ENCODE assay signal across 28 cellular contexts in genomic region chr5:63719147-63719546, GRCh38.
"Had no signal": no experiment of that assay in that cellular context is flagged by ENCODE, and none has a peak within 500 bp of the region (broad histone marks: within the 10 kb centered on the region; RNA-seq: fewer than 3 reads in every experiment).

No MANE protein-coding gene starts in this region.

- FAIRE-seq: colon, endometrium, endothelial cell of umbilical vein, frontal cortex had no signal

- H3K27me3 ChIP-seq: colonic mucosa, dorsolateral prefrontal cortex, esophagus muscularis mucosa, esophagus squamous epithelium, foreskin keratinocyte, gastrocnemius medialis, gastroesophageal sphincter, heart left ventricle, heart right ventricle had no signal

- H3K4me3 ChIP-seq: colonic mucosa, coronary artery, dorsolateral prefrontal cortex, esophagus muscularis mucosa, esophagus squamous epithelium, gastrocnemius medialis, gastroesophageal sphincter, heart left ventricle, heart right ventricle had no signal

- H3K4me1 ChIP-seq: colonic mucosa, esophagus muscularis mucosa, esophagus squamous epithelium, foreskin keratinocyte, gastrocnemius medialis, gastroesophageal sphincter, heart left ventricle, heart right ventricle had no signal

- ATAC-seq: effector memory CD8-positive, alpha-beta T cell; esophagus mucosa; foreskin keratinocyte; gastrocnemius medialis; gastroesophageal sphincter; heart left ventricle; heart right ventricle had no signal

- H3K9me3 ChIP-seq: colonic mucosa, esophagus muscularis mucosa, esophagus squamous epithelium, gastrocnemius medialis, gastroesophageal sphincter, heart right ventricle had no signal

- DNase-seq: colonic mucosa; cortex of kidney; dermis blood vessel endothelial cell; dorsolateral prefrontal cortex; effector CD4-positive, alpha-beta T cell; effector CD8-positive, alpha-beta T cell; effector memory CD4-positive, alpha-beta T cell; effector memory CD8-positive, alpha-beta T cell; endodermal cell; erythroblast; esophagus squamous epithelium; foreskin fibroblast; foreskin keratinocyte; foreskin melanocyte; gastrocnemius medialis; glutamatergic neuron; head of caudate nucleus; heart left ventricle; heart right ventricle had no signal

- H3K36me3 ChIP-seq: colonic mucosa, esophagus muscularis mucosa, esophagus squamous epithelium, gastrocnemius medialis, gastroesophageal sphincter, heart left ventricle, heart right ventricle had no signal

- H3K27ac ChIP-seq: colonic mucosa, coronary artery, dorsolateral prefrontal cortex, epithelial cell of prostate, esophagus muscularis mucosa, esophagus squamous epithelium, foreskin keratinocyte, gastrocnemius medialis, gastroesophageal sphincter, heart left ventricle, heart right ventricle had no signal
